In the genomic region with DNA sequence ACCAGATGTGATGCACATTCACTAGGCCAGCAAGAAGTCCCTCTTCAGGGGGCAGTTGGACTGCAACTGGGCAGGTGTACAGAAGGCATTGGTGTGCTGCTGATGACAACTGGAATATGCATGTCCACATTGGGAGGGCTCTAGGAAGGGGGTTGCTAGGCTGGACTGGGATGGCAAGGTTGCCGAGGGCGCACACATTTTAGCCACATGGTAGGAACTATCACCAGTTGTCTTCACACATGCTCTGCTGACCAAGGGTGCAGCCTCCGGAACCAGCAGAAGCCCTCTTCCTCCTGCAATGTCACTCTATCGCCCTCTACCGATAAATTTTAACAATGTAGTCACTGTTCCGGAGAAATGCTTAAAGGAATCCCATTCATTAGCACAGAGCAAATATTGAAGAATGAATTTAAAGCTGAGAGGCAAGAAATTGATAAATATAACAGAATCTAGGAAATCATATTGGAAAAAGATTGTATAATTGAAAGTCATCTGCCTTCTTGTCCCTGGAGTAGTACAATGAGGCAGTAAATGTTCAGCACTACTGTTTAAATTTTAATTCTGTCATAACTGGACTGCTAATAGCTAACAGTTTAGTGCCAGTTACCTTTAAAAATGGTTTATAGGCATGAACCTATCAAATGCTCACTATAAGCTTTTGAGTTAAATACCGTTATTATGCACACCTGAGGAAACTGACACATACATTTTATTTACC, we compare ENCODE assay signal across 8 cellular contexts. TPM values are rescaled to one million over a fixed set of nuclear protein-coding genes. Genes with fewer than 3 reads are reported as not detected.
DNase-seq lines count a peak whose midpoint lies in the region; ATAC-seq and TF ChIP-seq lines count a peak whose summit lies in the region.

No MANE protein-coding gene starts in this region.

- H3K27ac ChIP-seq in GM23338 (ENCODE audit: low read depth) (no peak overlapping the region), heart left ventricle (no peak overlapping the region)

- no peak overlapping the region for H3K4me3 Mint-ChIP-seq in GM23338
- H3K4me3 Mint-ChIP-seq in activated naive CD8-positive, alpha-beta T cell treated with anti-CD3 and anti-CD28 coated beads for 36 hours = no peak overlapping the region

- H3K4me2 ChIP-seq in GM23338 = no peak overlapping the region

- H3K79me2 ChIP-seq in GM23338 (replicated peaks; ENCODE audit: insufficient read depth) = no peaks in the 10 kb centered on the region

- no peaks in the 10 kb centered on the region for H3K9me3 Mint-ChIP-seq in GM23338
- H3K9me3 Mint-ChIP-seq in activated naive CD8-positive, alpha-beta T cell treated with anti-CD3 and anti-CD28 coated beads for 36 hours = no peaks in the 10 kb centered on the region

- peaks cover 4% of the 10 kb centered on the region for H3K27me3 Mint-ChIP-seq in GM23338 (ENCODE audit: insufficient read depth, low read depth, poor library complexity)
- H3K27me3 Mint-ChIP-seq in activated naive CD8-positive, alpha-beta T cell treated with anti-CD3 and anti-CD28 coated beads for 36 hours = no peaks in the 10 kb centered on the region

- no peaks in the 10 kb centered on the region for H3F3A ChIP-seq in GM23338 (replicated peaks; ENCODE audit: low read depth)

- no peaks in the 10 kb centered on the region for H3K9me3 ChIP-seq in heart left ventricle

- WGBS in heart left ventricle, 4 donors = 5 to 8% (median 7%) methylated on average over 7 of the region's 7 CpGs

- no peak overlapping the region for H3K27ac Mint-ChIP-seq in GM23338
- no peak overlapping the region for H3K27ac Mint-ChIP-seq in activated naive CD8-positive, alpha-beta T cell treated with anti-CD3 and anti-CD28 coated beads for 36 hours

- no peaks in the 10 kb centered on the region for H3K36me3 Mint-ChIP-seq in GM23338 (ENCODE audit: low read depth)
- H3K36me3 Mint-ChIP-seq in activated naive CD8-positive, alpha-beta T cell treated with anti-CD3 and anti-CD28 coated beads for 36 hours = no peaks in the 10 kb centered on the region

- H3K4me1 Mint-ChIP-seq in GM23338 = peaks cover under 1% of the 10 kb centered on the region; the same call in 2 of the 3 replicates
- no peaks in the 10 kb centered on the region for H3K4me1 Mint-ChIP-seq in activated naive CD8-positive, alpha-beta T cell treated with anti-CD3 and anti-CD28 coated beads for 36 hours

- H3K4me3 ChIP-seq in GM23338 = no peak overlapping the region
- no peak overlapping the region for H3K4me3 ChIP-seq in heart left ventricle

- no peak for TF ChIP-seq POLR2A in heart left ventricle (IDR thresholded peaks at IDR 0.05)

- peak; percentile 87 for ATAC-seq in GM23338
- peak; percentile 73 to 91 (median 88) for ATAC-seq in heart left ventricle

- H3K9me2 ChIP-seq in GM23338 (ENCODE audit: insufficient read depth) = no peaks in the 10 kb centered on the region

- H2AFZ ChIP-seq in GM23338 = no peak overlapping the region

- H3K4me1 ChIP-seq in GM23338 (ENCODE audit: insufficient read depth) (no peaks in the 10 kb centered on the region), heart left ventricle (peaks cover 0 to 4% (median 0%) of the 10 kb centered on the region in 12 donors)

- intact Hi-C loops in heart left ventricle (cut with DNase I) = loop anchor here in 8 of 10 donors (1.0 to 5.0 kb wide), 5 partner anchors 469 to 484 kb away; no protein-coding TSS in a partner anchor

- no peaks in the 10 kb centered on the region for H4K20me1 ChIP-seq in GM23338 (replicated peaks; ENCODE audit: insufficient read depth)

- H3K36me3 ChIP-seq in GM23338 (ENCODE audit: insufficient read depth) (no peaks in the 10 kb centered on the region), heart left ventricle (no peaks in the 10 kb centered on the region)

- in situ Hi-C loops in KBM-7 (cut with MboI; ENCODE audit: low pct_unique_long_range_greater_than_20kb, low sequenced_read_pairs) = no loop called here

- TF ChIP-seq CTCF in GM23338 (conservative IDR thresholded peaks at IDR 0.05; ENCODE audit: low read depth in 2 of 2) = peak; percentile 87
- peak; percentile 78 to 92 (median 88) for TF ChIP-seq CTCF in heart left ventricle (IDR thresholded peaks at IDR 0.05)

- no peaks in the 10 kb centered on the region for H3K27me3 ChIP-seq in GM23338 (ENCODE audit: insufficient read depth)
- no peaks in the 10 kb centered on the region for H3K27me3 ChIP-seq in heart left ventricle

- peak; percentile 31 to 36 for DNase-seq in SHP77 (lab: John Stamatoyannopoulos, UW)
- DNase-seq in SHP77 treated with DMSO at 0.1 percent for 48 hours (lab: John Stamatoyannopoulos, UW) = no peak
- DNase-seq in GM23338 (ENCODE audit: low spot score) = peak; percentile 83
- DNase-seq in KBM-7 = peak; percentile 80
- peak; percentile 2 for DNase-seq in OCI-M2 (lab: John Stamatoyannopoulos, UW; ENCODE audit: unreplicated experiment)
- peak; percentile 28 for DNase-seq in activated naive CD8-positive, alpha-beta T cell treated with anti-CD3 and anti-CD28 coated beads for 36 hours
- DNase-seq in heart left ventricle = peak; percentile 45 to 60 (median 55)
- peak; percentile 75 for DNase-seq in putamen (ENCODE audit: low spot score)

TF ChIP-seq in GM23338, 12 proteins besides CTCF, POLR2A, EP300 and RAD21 (continues in another document):
- no peak for TF ChIP-seq JUNB (IDR thresholded peaks at IDR 0.05; ENCODE audit: unreplicated experiment)
- TF ChIP-seq, protein P1, sequence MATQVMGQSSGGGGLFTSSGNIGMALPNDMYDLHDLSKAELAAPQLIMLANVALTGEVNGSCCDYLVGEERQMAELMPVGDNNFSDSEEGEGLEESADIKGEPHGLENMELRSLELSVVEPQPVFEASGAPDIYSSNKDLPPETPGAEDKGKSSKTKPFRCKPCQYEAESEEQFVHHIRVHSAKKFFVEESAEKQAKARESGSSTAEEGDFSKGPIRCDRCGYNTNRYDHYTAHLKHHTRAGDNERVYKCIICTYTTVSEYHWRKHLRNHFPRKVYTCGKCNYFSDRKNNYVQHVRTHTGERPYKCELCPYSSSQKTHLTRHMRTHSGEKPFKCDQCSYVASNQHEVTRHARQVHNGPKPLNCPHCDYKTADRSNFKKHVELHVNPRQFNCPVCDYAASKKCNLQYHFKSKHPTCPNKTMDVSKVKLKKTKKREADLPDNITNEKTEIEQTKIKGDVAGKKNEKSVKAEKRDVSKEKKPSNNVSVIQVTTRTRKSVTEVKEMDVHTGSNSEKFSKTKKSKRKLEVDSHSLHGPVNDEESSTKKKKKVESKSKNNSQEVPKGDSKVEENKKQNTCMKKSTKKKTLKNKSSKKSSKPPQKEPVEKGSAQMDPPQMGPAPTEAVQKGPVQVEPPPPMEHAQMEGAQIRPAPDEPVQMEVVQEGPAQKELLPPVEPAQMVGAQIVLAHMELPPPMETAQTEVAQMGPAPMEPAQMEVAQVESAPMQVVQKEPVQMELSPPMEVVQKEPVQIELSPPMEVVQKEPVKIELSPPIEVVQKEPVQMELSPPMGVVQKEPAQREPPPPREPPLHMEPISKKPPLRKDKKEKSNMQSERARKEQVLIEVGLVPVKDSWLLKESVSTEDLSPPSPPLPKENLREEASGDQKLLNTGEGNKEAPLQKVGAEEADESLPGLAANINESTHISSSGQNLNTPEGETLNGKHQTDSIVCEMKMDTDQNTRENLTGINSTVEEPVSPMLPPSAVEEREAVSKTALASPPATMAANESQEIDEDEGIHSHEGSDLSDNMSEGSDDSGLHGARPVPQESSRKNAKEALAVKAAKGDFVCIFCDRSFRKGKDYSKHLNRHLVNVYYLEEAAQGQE (IDR thresholded peaks at IDR 0.05; ENCODE audit: unreplicated experiment) = no peak
- no peak for TF ChIP-seq POLR2AphosphoS5 (IDR thresholded peaks at IDR 0.05; ENCODE audit: low read depth)
- TF ChIP-seq EZH2 (IDR thresholded peaks at IDR 0.05; ENCODE audit: low read depth, unreplicated experiment) = no peak
- no peak for TF ChIP-seq ZNF114 (CRISPR knock-in tag; IDR thresholded peaks at IDR 0.05)
- no peak for TF ChIP-seq STAT1 (IDR thresholded peaks at IDR 0.05; ENCODE audit: unreplicated experiment)
- TF ChIP-seq CREB1 (CRISPR knock-in tag; IDR thresholded peaks at IDR 0.05; ENCODE audit: low read depth) = no peak
- TF ChIP-seq ETS1 (IDR thresholded peaks at IDR 0.05) = no peak

RNA-seq across cellular contexts. Expression of gene LYSMD4, which starts 22.6 kb away (rescaled TPM):
- 20.9 and 23.8 TPM in 2 replicates for total RNA-seq in GM23338 (2014; rRNA removed; shearing (Covaris generic))
- 7.5 and 9.8 TPM in 2 replicates for polyA plus RNA-seq in GM23338 (2016; fragmentation: Nextera tagmentation; extraction: Ambion mirVana)
- total RNA-seq in activated naive CD8-positive, alpha-beta T cell treated with anti-CD3 and anti-CD28 coated beads for 36 hours = 1 to 10 TPM; 5.5 to 6.1 TPM
- total RNA-seq in heart left ventricle = 10 to 100 TPM in 5 of 9 donors, 1 to 10 TPM in 4; 8.3 to 12.8 (median 10.3) TPM
- polyA plus RNA-seq in heart left ventricle = 10 to 100 TPM in 1 of 2 donors, 1 to 10 TPM in 1; 9.7 to 10.1 TPM
